32 cellular contexts compared by ENCODE assay signal in genomic region chr3:8578282-8578681, GRCh38.
DNase-seq lines count a peak whose midpoint lies in the region; ATAC-seq, FAIRE-seq and TF ChIP-seq lines count a peak whose summit lies in the region.
"Had no signal": no experiment of that assay in that cellular context is flagged by ENCODE, and none has a peak within 500 bp of the region (broad histone marks: within the 10 kb centered on the region; RNA-seq: fewer than 3 reads in every experiment).

No MANE protein-coding gene starts in this region.

- no peaks in the 10 kb centered on the region for H3K36me3 ChIP-seq in GM06990 (ENCODE audit: control insufficient read depth, insufficient read depth, low read length)
- H3K36me3 ChIP-seq: suprapubic skin, uterus had no signal

- CTCF ChIA-PET in Calu3 (lab: Charles Lee) = no interaction called here

- DNase-seq in GM06990 (ENCODE audit: extremely low read depth, insufficient read length) = peak; percentile 26
- peak; percentile 55 for DNase-seq in fibroblast of pulmonary artery (ENCODE audit: low read depth)
- no peak for DNase-seq in CD1c-positive myeloid dendritic cell (ENCODE audit: extremely low spot score)
- no peak for DNase-seq in GM12891 (ENCODE audit: insufficient read length, low spot score)
- no peak for DNase-seq in Calu3
- DNase-seq: activated CD4-positive, alpha-beta T cell treated with anti-CD3 and anti-CD28 coated beads for 36 hours; activated effector memory CD4-positive, alpha-beta T cell treated with Interleukin-2 at 50 U/mL for 16 hours; activated naive CD8-positive, alpha-beta T cell treated with anti-CD3 and anti-CD28 coated beads, Interleukin-2, amount 10 ng/mL, durations not matched to agents 7 days and 5 days; activated T-cell treated with anti-CD3 and anti-CD28 coated beads for 4 hours; caudate nucleus; CD4-positive, CD25-positive, alpha-beta regulatory T cell; endodermal cell; mammary epithelial cell; NCI-H1092; NCI-H1694 treated with DMSO at 0.1 percent for 48 hours; NCI-H2171 treated with DMSO at 0.1 percent for 48 hours; NCI-H524; NK-92 treated with Interleukin-12 subunit alpha and Interleukin-12 subunit beta, amount 100 ng/mL, for 24 hours; PC-9; right cardiac atrium; stimulated activated CD4-positive, alpha-beta T cell treated with anti-CD3 and anti-CD28 coated beads, Interleukin-4, amount 100 ng/mL, for 24 hours; stimulated activated naive B cell treated with anti-CD40 and anti-IgM and Interleukin-4, amounts not matched to agents 10 μg/mL and 1 μg/mL and 100 μg/mL, for 72 hours; uterus had no signal

- H3K4me3 Mint-ChIP-seq in Calu3 (ENCODE audit: low read depth, unreplicated experiment) = no peak overlapping the region
- H3K4me3 Mint-ChIP-seq: activated CD4-positive, alpha-beta T cell treated with anti-CD3 and anti-CD28 coated beads for 36 hours; activated naive CD8-positive, alpha-beta T cell treated with anti-CD3 and anti-CD28 coated beads, Interleukin-2, amount 10 ng/mL, durations not matched to agents 7 days and 5 days; CD4-positive, CD25-positive, alpha-beta regulatory T cell; endodermal cell; stimulated activated naive B cell treated with anti-CD40 and anti-IgM and Interleukin-4, amounts not matched to agents 10 μg/mL and 1 μg/mL and 100 μg/mL, for 72 hours had no signal

- peaks cover 13% of the 10 kb centered on the region for H3K36me3 Mint-ChIP-seq in Calu3 (ENCODE audit: insufficient read depth, unreplicated experiment)
- H3K36me3 Mint-ChIP-seq: activated naive CD8-positive, alpha-beta T cell treated with anti-CD3 and anti-CD28 coated beads, Interleukin-2, amount 10 ng/mL, durations not matched to agents 7 days and 5 days; CD4-positive, CD25-positive, alpha-beta regulatory T cell; stimulated activated naive B cell treated with anti-CD40 and anti-IgM and Interleukin-4, amounts not matched to agents 10 μg/mL and 1 μg/mL and 100 μg/mL, for 72 hours had no signal

- intact Hi-C loops in Calu3 (cut with micrococcal nuclease; ENCODE audit: unreplicated experiment) = no loop called here

- TF ChIP-seq CTCF in GM06990 (IDR thresholded peaks at IDR 0.05; ENCODE audit: insufficient read depth, low read length, poor library complexity, severe bottlenecking) = no peak
- TF ChIP-seq CTCF in fibroblast of pulmonary artery (IDR thresholded peaks at IDR 0.05; ENCODE audit: low read length, missing control alignments) = no peak
- TF ChIP-seq CTCF in Calu3 (IDR thresholded peaks at IDR 0.05; ENCODE audit: unreplicated experiment) = no peak

- BruUV-seq in Calu3 (replicated peaks; lab: Mats Ljungman, UMichigan) = no TSS peak

- no peaks in the 10 kb centered on the region for H3K27me3 ChIP-seq in GM06990 (replicated peaks; ENCODE audit: control insufficient read depth, insufficient read depth, low read length)
- H3K27me3 ChIP-seq: hepatocyte, suprapubic skin, uterus had no signal

- no peaks in the 10 kb centered on the region for H3K9me3 Mint-ChIP-seq in Calu3 (ENCODE audit: low read depth, unreplicated experiment)
- H3K9me3 Mint-ChIP-seq: activated naive CD8-positive, alpha-beta T cell treated with anti-CD3 and anti-CD28 coated beads, Interleukin-2, amount 10 ng/mL, durations not matched to agents 7 days and 5 days; endodermal cell; IgD-negative memory B cell; stimulated activated naive B cell treated with anti-CD40 and anti-IgM and Interleukin-4, amounts not matched to agents 10 μg/mL and 1 μg/mL and 100 μg/mL, for 72 hours had no signal

- no peak for TF ChIP-seq POLR2A in GM12891 (IDR thresholded peaks at IDR 0.05; ENCODE audit: low read depth, low read length)

- H3K27ac Mint-ChIP-seq in Calu3 (ENCODE audit: unreplicated experiment) = no peak overlapping the region
- H3K27ac Mint-ChIP-seq: activated CD4-positive, alpha-beta T cell treated with anti-CD3 and anti-CD28 coated beads for 36 hours; activated naive CD8-positive, alpha-beta T cell treated with anti-CD3 and anti-CD28 coated beads, Interleukin-2, amount 10 ng/mL, durations not matched to agents 7 days and 5 days; CD4-positive, CD25-positive, alpha-beta regulatory T cell; endodermal cell; stimulated activated naive B cell treated with anti-CD40 and anti-IgM and Interleukin-4, amounts not matched to agents 10 μg/mL and 1 μg/mL and 100 μg/mL, for 72 hours had no signal

- FAIRE-seq in GM12891 (lab: Jason Lieb, UNC) = no peak
- FAIRE-seq: frontal cortex had no signal

- no peak overlapping the region for H3K4me3 ChIP-seq in GM06990 (replicated peaks; ENCODE audit: low read depth, low read length)
- no peak overlapping the region for H3K4me3 ChIP-seq in fibroblast of pulmonary artery (replicated peaks; ENCODE audit: low read depth, low read length)
- H3K4me3 ChIP-seq: hepatocyte, PC-9, suprapubic skin, uterus had no signal

- peak; percentile 31 for ATAC-seq in GM21717 (IDR thresholded peaks at IDR 0.05; ENCODE audit: unreplicated experiment)
- ATAC-seq in HG03565 (IDR thresholded peaks at IDR 0.05; ENCODE audit: unreplicated experiment) = peak; percentile 31
- ATAC-seq in GM19452 (IDR thresholded peaks at IDR 0.05; ENCODE audit: unreplicated experiment) = no peak
- ATAC-seq: activated CD4-positive, alpha-beta T cell treated with anti-CD3 and anti-CD28 coated beads for 36 hours; esophagus mucosa; Right ventricle myocardium inferior had no signal

- H3K27me3 Mint-ChIP-seq in Calu3 (ENCODE audit: unreplicated experiment) = no peaks in the 10 kb centered on the region
- H3K27me3 Mint-ChIP-seq: activated CD4-positive, alpha-beta T cell treated with anti-CD3 and anti-CD28 coated beads for 36 hours; IgD-negative memory B cell; stimulated activated naive B cell treated with anti-CD40 and anti-IgM and Interleukin-4, amounts not matched to agents 10 μg/mL and 1 μg/mL and 100 μg/mL, for 72 hours had no signal

- H3K4me1 Mint-ChIP-seq in Calu3 (ENCODE audit: low read depth, unreplicated experiment) = no peaks in the 10 kb centered on the region
- H3K4me1 Mint-ChIP-seq: activated CD4-positive, alpha-beta T cell treated with anti-CD3 and anti-CD28 coated beads for 36 hours; activated naive CD8-positive, alpha-beta T cell treated with anti-CD3 and anti-CD28 coated beads, Interleukin-2, amount 10 ng/mL, durations not matched to agents 7 days and 5 days had no signal

TF ChIP-seq in GM12891, 5 proteins besides CTCF, POLR2A, EP300 and RAD21:
- TF ChIP-seq POU2F2 (IDR thresholded peaks at IDR 0.05; ENCODE audit: low read depth, low read length) (no peak), PAX5 (IDR thresholded peaks at IDR 0.05; ENCODE audit: insufficient read depth, low read length, severe bottlenecking) (no peak), SPI1 (IDR thresholded peaks at IDR 0.05; ENCODE audit: low read depth, low read length) (no peak)

Comparison
In these comparisons a context has a peak if more than half of its experiments do, and no peak if none do; other contexts are left out.
1. DNase-seq: peak in GM06990 (single experiment) and fibroblast of pulmonary artery (single experiment); none in CD1c-positive myeloid dendritic cell (single experiment), GM12891 (single experiment) and Calu3 (single experiment).